Comparison of ENCODE assay signal across 28 cellular contexts in the genomic region with DNA sequence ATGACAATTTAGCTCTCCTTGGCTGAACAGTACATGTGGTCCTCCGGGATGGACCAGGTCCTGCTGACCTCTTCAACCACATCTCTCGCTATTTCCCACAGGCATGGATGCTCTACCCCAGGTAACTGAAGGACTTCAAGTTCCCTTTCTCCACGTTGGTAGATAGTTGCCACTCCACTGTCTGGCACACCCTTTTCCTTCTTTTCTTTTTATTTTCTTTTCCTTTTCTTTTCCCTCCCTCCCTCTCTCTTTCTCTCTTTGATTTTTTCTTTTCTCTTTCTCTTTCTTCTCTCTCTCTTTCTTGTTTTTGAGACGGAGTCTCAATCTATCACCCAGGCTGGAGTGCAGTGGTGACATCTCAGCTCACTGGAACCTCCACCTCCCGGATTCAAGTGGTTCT. TPM values are rescaled to one million over a fixed set of nuclear protein-coding genes. Genes with fewer than 3 reads are reported as not detected.
"Had no signal": no experiment of that assay in that cellular context is flagged by ENCODE, and none has a peak within 500 bp of the region (broad histone marks: within the 10 kb centered on the region; RNA-seq: fewer than 3 reads in every experiment).

No MANE protein-coding gene starts in this region.

- H3K9me3 Mint-ChIP-seq: dendritic cell treated with granulocyte-macrophage colony-stimulating factor and Interleukin-4, amounts not matched to agents 40 ng/mL and 50 ng/mL, for 4 days; effector memory CD8-positive, alpha-beta T cell; endodermal cell; mesothelial cell of epicardium had no signal

- H3K4me1 Mint-ChIP-seq: endodermal cell had no signal

- H3K27me3 ChIP-seq: colonic mucosa, esophagus squamous epithelium, gastrocnemius medialis had no signal

- H3K9me3 ChIP-seq: colonic mucosa, esophagus squamous epithelium, gastrocnemius medialis, heart right ventricle, left lung, lower lobe of right lung, mucosa of descending colon had no signal

- H3K27ac ChIP-seq: colonic mucosa, epithelial cell of prostate, esophagus squamous epithelium, gastrocnemius medialis, heart right ventricle, left lung, lower lobe of right lung had no signal

- H3K36me3 Mint-ChIP-seq: mesothelial cell of epicardium had no signal

- H3K27ac Mint-ChIP-seq: dendritic cell treated with granulocyte-macrophage colony-stimulating factor and Interleukin-4, amounts not matched to agents 40 ng/mL and 50 ng/mL, for 4 days; effector memory CD8-positive, alpha-beta T cell; endodermal cell; mesothelial cell of epicardium had no signal

- H3K4me3 ChIP-seq: colonic mucosa, esophagus squamous epithelium, gastrocnemius medialis, heart right ventricle, left lung, lower lobe of right lung, mucosa of descending colon had no signal

- H3K36me3 ChIP-seq: colonic mucosa, esophagus squamous epithelium, gastrocnemius medialis, heart right ventricle, left lung, lower lobe of right lung had no signal

- H3K4me1 ChIP-seq: colonic mucosa had no signal

- DNase-seq: colonic mucosa; cortex of kidney; effector CD8-positive, alpha-beta T cell; effector memory CD8-positive, alpha-beta T cell; endodermal cell; erythroblast; esophagus squamous epithelium; foreskin fibroblast; foreskin melanocyte; gastrocnemius medialis; glutamatergic neuron; head of caudate nucleus; heart right ventricle; hippocampal formation; left cardiac atrium; left lung; left ventricle myocardium superior; lower lobe of right lung; mesenchymal stem cell; mucosa of descending colon had no signal

- ATAC-seq: effector memory CD8-positive, alpha-beta T cell; esophagus mucosa; gastrocnemius medialis; heart right ventricle; left cardiac atrium; left lung; left ventricle myocardium superior; lower lobe of right lung; mucosa of descending colon had no signal

- H3K27me3 Mint-ChIP-seq: effector memory CD8-positive, alpha-beta T cell had no signal

- FAIRE-seq: endometrium, islet of Langerhans, keratinocyte had no signal

- H3K4me3 Mint-ChIP-seq: dendritic cell treated with granulocyte-macrophage colony-stimulating factor and Interleukin-4, amounts not matched to agents 40 ng/mL and 50 ng/mL, for 4 days; effector memory CD8-positive, alpha-beta T cell; endodermal cell; mesothelial cell of epicardium had no signal

RNA-seq across cellular contexts. Expression of a gene that starts 2.8 kb away (rescaled TPM):
- total RNA-seq: gastrocnemius medialis, left ventricle myocardium superior, lower lobe of right lung had no signal

RNA-seq across cellular contexts. Expression of a gene that starts 47.7 kb away (rescaled TPM):
- total RNA-seq: colonic mucosa, endodermal cell, left ventricle myocardium superior, myocyte had no signal
